21 cellular contexts compared by ENCODE assay signal in genomic region chr3:143484851-143485512, GRCh38.
A peak's percentile ranks its signal among the peaks of the same experiment; 100 is the strongest.
DNase-seq lines count a peak whose midpoint lies in the region; ATAC-seq and TF ChIP-seq lines count a peak whose summit lies in the region.
"Had no signal": no experiment of that assay in that cellular context is flagged by ENCODE, and none has a peak within 500 bp of the region (broad histone marks: within the 10 kb centered on the region; RNA-seq: fewer than 3 reads in every experiment).

No MANE protein-coding gene starts in this region.

- no peaks in the 10 kb centered on the region for H3K9me3 Mint-ChIP-seq in activated naive CD8-positive, alpha-beta T cell treated with anti-CD3 and anti-CD28 coated beads, Interleukin-2, amount 50 U/mL, for 24 hours

- TF ChIP-seq POLR2A in tibial nerve (IDR thresholded peaks at IDR 0.05), result no peak

- H3K4me1 ChIP-seq in SJCRH30 (peaks cover 5% of the 10 kb centered on the region), foreskin keratinocyte (no peaks in the 10 kb centered on the region), tibial nerve (no peaks in the 10 kb centered on the region)
- H3K4me1 ChIP-seq: Peyer's patch, right lobe of liver had no signal

- WGBS in tibial nerve, 2 donors, result 78 to 85% methylated on average over 4 of the region's 4 CpGs

- peaks cover 6% of the 10 kb centered on the region for H3K4me1 Mint-ChIP-seq in activated naive CD8-positive, alpha-beta T cell treated with anti-CD3 and anti-CD28 coated beads, Interleukin-2, amount 50 U/mL, for 24 hours
- H3K4me1 Mint-ChIP-seq: CD14-positive monocyte had no signal

- TF ChIP-seq EP300 in tibial nerve (IDR thresholded peaks at IDR 0.05), result no peak

- no peaks in the 10 kb centered on the region for H3K27me3 ChIP-seq in H7 (ENCODE audit: control insufficient read depth, insufficient read depth, low read length)
- H3K27me3 ChIP-seq in SJCRH30, result no peaks in the 10 kb centered on the region
- H3K27me3 ChIP-seq in foreskin keratinocyte, result no peaks in the 10 kb centered on the region
- H3K27me3 ChIP-seq in tibial nerve, result no peaks in the 10 kb centered on the region
- H3K27me3 ChIP-seq: Peyer's patch, right lobe of liver had no signal

- H3K4me3 Mint-ChIP-seq in activated naive CD8-positive, alpha-beta T cell treated with anti-CD3 and anti-CD28 coated beads, Interleukin-2, amount 50 U/mL, for 24 hours, result no peak overlapping the region
- H3K4me3 Mint-ChIP-seq: CD14-positive monocyte, nephron progenitor cell had no signal

- H3K27ac Mint-ChIP-seq in activated naive CD8-positive, alpha-beta T cell treated with anti-CD3 and anti-CD28 coated beads, Interleukin-2, amount 50 U/mL, for 24 hours, result no peak overlapping the region
- H3K27ac Mint-ChIP-seq: CD14-positive monocyte, nephron progenitor cell had no signal

- DNase-seq in AG08395 (ENCODE audit: low spot score) (peak; percentile 6), H7 (peak; percentile 16), SJCRH30 (no peak), foreskin keratinocyte (no peak), 8988T (no peak), tibial nerve (ENCODE audit: low spot score in 2 of 2) (no peak), substantia nigra (lab: John Stamatoyannopoulos, UW) (no peak)
- no peak for DNase-seq in activated naive CD8-positive, alpha-beta T cell treated with anti-CD3 and anti-CD28 coated beads, Interleukin-2, amount 50 U/mL, for 24 hours
- DNase-seq: activated gamma-delta T cell; cortex of kidney; KG1; MV-4-11; NCI-H187; NCI-H774; nephron progenitor cell; Peyer's patch; right lobe of liver; stimulated activated CD4-positive, alpha-beta T cell treated with anti-CD3 and anti-CD28 coated beads, Interleukin-15, amount 100 ng/mL, for 24 hours; stimulated activated CD8-positive, alpha-beta memory T cell treated with anti-CD3 and anti-CD28 coated beads, Interleukin-4, amount 100 ng/mL, for 48 hours; T-helper 2 cell had no signal

- no peaks in the 10 kb centered on the region for H3K36me3 Mint-ChIP-seq in activated naive CD8-positive, alpha-beta T cell treated with anti-CD3 and anti-CD28 coated beads, Interleukin-2, amount 50 U/mL, for 24 hours (ENCODE audit: low read depth)

- H3K36me3 ChIP-seq in H7 (replicated peaks; ENCODE audit: control insufficient read depth, insufficient read depth, low read length) (no peaks in the 10 kb centered on the region), SJCRH30 (no peaks in the 10 kb centered on the region), tibial nerve (no peaks in the 10 kb centered on the region)
- H3K36me3 ChIP-seq: Peyer's patch, right lobe of liver had no signal

- H3K27ac ChIP-seq in SJCRH30 (no peak overlapping the region), foreskin keratinocyte (no peak overlapping the region), tibial nerve (no peak overlapping the region), substantia nigra (ENCODE audit: low read depth, low read length, poor library complexity, severe bottlenecking) (no peak overlapping the region)
- H3K27ac ChIP-seq: Peyer's patch, right lobe of liver had no signal

- peak; percentile 36 for ATAC-seq in foreskin keratinocyte
- no peak for ATAC-seq in activated naive CD8-positive, alpha-beta T cell treated with anti-CD3 and anti-CD28 coated beads, Interleukin-2, amount 50 U/mL, for 24 hours
- ATAC-seq: right lobe of liver had no signal

- H3K9me3 ChIP-seq in SJCRH30 (replicated peaks) (no peaks in the 10 kb centered on the region), tibial nerve (no peaks in the 10 kb centered on the region)
- H3K9me3 ChIP-seq: Peyer's patch, right lobe of liver had no signal

- no peak overlapping the region for H3K4me3 ChIP-seq in H7 (ENCODE audit: insufficient read depth, low read depth, low read length)
- 0 out of 2 replicates have a peak overlapping the region, but pooled peaks have one; percentile 3 for H3K4me3 ChIP-seq in SJCRH30
- no peak overlapping the region for H3K4me3 ChIP-seq in tibial nerve
- H3K4me3 ChIP-seq: Peyer's patch, right lobe of liver had no signal

- no peak for TF ChIP-seq CTCF in foreskin keratinocyte (conservative IDR thresholded peaks at IDR 0.05)
- TF ChIP-seq CTCF in tibial nerve (IDR thresholded peaks at IDR 0.05), result no peak

- no peaks in the 10 kb centered on the region for H3K27me3 Mint-ChIP-seq in activated naive CD8-positive, alpha-beta T cell treated with anti-CD3 and anti-CD28 coated beads, Interleukin-2, amount 50 U/mL, for 24 hours

Comparison
In these comparisons a context has a peak if more than half of its experiments do, and no peak if none do; other contexts are left out.
1. DNase-seq: peak in AG08395 (single experiment) and H7 (single experiment); none in SJCRH30 (0 of 2), foreskin keratinocyte (0 of 2), 8988T (single experiment), tibial nerve (0 of 2), substantia nigra (0 of 49) and activated naive CD8-positive, alpha-beta T cell treated with anti-CD3 and anti-CD28 coated beads, Interleukin-2, amount 50 U/mL, for 24 hours (single experiment).